In the genomic region with DNA sequence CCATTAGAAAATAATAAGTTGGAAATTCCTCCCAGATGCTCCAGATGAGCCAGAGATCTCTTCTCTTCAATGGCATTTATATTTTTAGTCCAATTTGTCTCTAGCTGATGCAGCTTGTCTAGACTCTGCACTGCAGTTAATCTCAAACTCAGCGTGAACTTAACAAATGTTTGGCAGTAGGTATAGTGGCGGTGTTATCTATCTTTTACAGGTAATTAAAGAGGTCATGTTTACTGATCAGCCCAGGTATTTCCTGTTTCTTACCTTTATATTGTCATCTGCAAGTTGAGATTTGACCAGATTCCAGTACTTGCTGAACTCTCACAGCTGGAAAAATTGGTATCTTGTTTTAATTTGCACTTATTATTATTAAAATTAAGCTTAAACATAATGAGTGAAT, we compare ENCODE assay signal across 23 cellular contexts.
DNase-seq lines count a peak whose midpoint lies in the region; ATAC-seq, FAIRE-seq and TF ChIP-seq lines count a peak whose summit lies in the region.
"Had no signal": no experiment of that assay in that cellular context is flagged by ENCODE, and none has a peak within 500 bp of the region (broad histone marks: within the 10 kb centered on the region; RNA-seq: fewer than 3 reads in every experiment).

No MANE protein-coding gene starts in this region.

- no peak overlapping the region for H3K4me3 ChIP-seq in bronchial epithelial cell (ENCODE audit: low read depth, low read length)
- no peak overlapping the region for H3K4me3 ChIP-seq in hepatocyte
- H3K4me3 ChIP-seq: BLaER1, GM12878, GM23248 had no signal

- whole genome bisulfite sequencing in hepatocyte (ENCODE audit: low lambda C conversion rate, missing lambda C conversion rate): 47% methylated on average over 2 of the region's 2 CpGs

- DNase-seq in NCI-H748 (lab: John Stamatoyannopoulos, UW; ENCODE audit: unreplicated experiment): peak; percentile 31
- DNase-seq in NCI-H748 treated with DMSO at 0.1 percent for 48 hours (lab: John Stamatoyannopoulos, UW): no peak
- DNase-seq in bronchial epithelial cell (ENCODE audit: low read depth): peak; percentile 31
- DNase-seq in hepatocyte (ENCODE audit: low spot score): peak; percentile 29
- DNase-seq in amygdala (lab: John Stamatoyannopoulos, UW): no peak
- DNase-seq in NK-92 treated with Interleukin-12 subunit alpha and Interleukin-12 subunit beta, amount 100 ng/mL, for 24 hours (lab: John Stamatoyannopoulos, UW): no peak
- no peak for DNase-seq in kidney glomerular epithelial cell (lab: John Stamatoyannopoulos, UW)
- DNase-seq: Caco-2; CD4-positive, CD25-positive, alpha-beta regulatory T cell; CD8-positive, alpha-beta T cell; DMS79; EL; GDM1; GM23248; H7; HCEC 1CT had no signal

- H3K36me3 ChIP-seq in bronchial epithelial cell (ENCODE audit: control insufficient read depth, insufficient read depth, low read length) (no peaks in the 10 kb centered on the region), hepatocyte (replicated peaks; ENCODE audit: insufficient read depth, low read depth) (no peaks in the 10 kb centered on the region)
- H3K36me3 ChIP-seq: BLaER1 had no signal

- no peak for FAIRE-seq in bronchial epithelial cell (lab: Jason Lieb, UNC)
- FAIRE-seq: GM12878, GM19239, H1 had no signal

- no peak overlapping the region for H3K4me2 ChIP-seq in hepatocyte
- H3K4me2 ChIP-seq: BLaER1 had no signal

- H3K79me2 ChIP-seq in hepatocyte: no peaks in the 10 kb centered on the region

- H4K20me1 ChIP-seq in hepatocyte (ENCODE audit: insufficient read depth, poor library complexity, severe bottlenecking): no peaks in the 10 kb centered on the region
- H4K20me1 ChIP-seq: BLaER1 had no signal

- H3K9me2 ChIP-seq in hepatocyte (replicated peaks; ENCODE audit: insufficient read depth): no peaks in the 10 kb centered on the region

- ATAC-seq in HG03159 (IDR thresholded peaks at IDR 0.05; ENCODE audit: unreplicated experiment): no peak
- ATAC-seq: CD8-positive, alpha-beta T cell; GM12878 had no signal

- no peaks in the 10 kb centered on the region for H3K9me3 ChIP-seq in hepatocyte (ENCODE audit: low read depth)
- H3K9me3 ChIP-seq: BLaER1, Caco-2 had no signal

- TF ChIP-seq CTCF in bronchial epithelial cell (IDR thresholded peaks at IDR 0.05; ENCODE audit: insufficient read depth, low read length, severe bottlenecking) (no peak), hepatocyte (IDR thresholded peaks at IDR 0.05; ENCODE audit: poor library complexity) (no peak)

- H3K27me3 ChIP-seq in bronchial epithelial cell (ENCODE audit: control insufficient read depth, insufficient read depth, low read length) (no peaks in the 10 kb centered on the region), hepatocyte (no peaks in the 10 kb centered on the region)
- H3K27me3 ChIP-seq: BLaER1 had no signal

- H3K4me1 ChIP-seq in hepatocyte (ENCODE audit: insufficient read depth): peaks cover 5% of the 10 kb centered on the region
- H3K4me1 ChIP-seq: BLaER1, Caco-2 had no signal

- H2AFZ ChIP-seq in hepatocyte: no peak overlapping the region
- H2AFZ ChIP-seq: GM23248 had no signal

- no peak overlapping the region for H3K27ac ChIP-seq in hepatocyte
- H3K27ac ChIP-seq: 22Rv1, BLaER1, C4-2B, GM23248 had no signal

Comparison
In these comparisons a context has a peak if more than half of its experiments do, and no peak if none do; other contexts are left out.
1. DNase-seq: peak in NCI-H748 (single experiment), bronchial epithelial cell (single experiment) and hepatocyte (single experiment); none in NCI-H748 treated with DMSO at 0.1 percent for 48 hours (single experiment), amygdala (0 of 56), NK-92 treated with Interleukin-12 subunit alpha and Interleukin-12 subunit beta, amount 100 ng/mL, for 24 hours (single experiment) and kidney glomerular epithelial cell (single experiment).